9 cellular contexts compared by ENCODE assay signal in genomic region chr12:109714913-109715244, GRCh38. TPM values are rescaled to one million over a fixed set of nuclear protein-coding genes. Genes with fewer than 3 reads are reported as not detected.
A peak's percentile ranks its signal among the peaks of the same experiment; 100 is the strongest.
DNase-seq lines count a peak whose midpoint lies in the region; ATAC-seq and TF ChIP-seq lines count a peak whose summit lies in the region.
"Had no signal": no experiment of that assay in that cellular context is flagged by ENCODE, and none has a peak within 500 bp of the region (broad histone marks: within the 10 kb centered on the region; RNA-seq: fewer than 3 reads in every experiment).

No MANE protein-coding gene starts in this region.

- no peak overlapping the region for H3K9ac ChIP-seq in KMS-11

- H3K4me3 Mint-ChIP-seq in naive thymus-derived CD8-positive, alpha-beta T cell, result peak overlapping the region; percentile 33 to 81 (median 64)
- no peak overlapping the region for H3K4me3 Mint-ChIP-seq in osteocyte (ENCODE audit: unreplicated experiment)

- CTCF ChIA-PET in AG04450 (lab: Charles Lee), result no interaction called here

- no peaks in the 10 kb centered on the region; the same call in 1 of the 2 replicates for H3K9me3 ChIP-seq in AG04450 (ENCODE audit: control insufficient read depth, insufficient read depth, low read length)

- H3K4me2 ChIP-seq in KMS-11, result peak overlapping the region; percentile 29; the same call in 1 of the 2 replicates

- peak overlapping the region; percentile 34; the same call in 1 of the 2 replicates for H3K4me3 ChIP-seq in AG04450 (ENCODE audit: low read depth, low read length)
- no peak overlapping the region for H3K4me3 ChIP-seq in KMS-11 (IDR thresholded peaks at IDR 0.05; ENCODE audit: insufficient read depth, low read depth, low read length)

- peaks cover 11% of the 10 kb centered on the region for H3K4me1 ChIP-seq in KMS-11 (ENCODE audit: low read depth, poor library complexity, severe bottlenecking)

- no peak overlapping the region for H2AFZ ChIP-seq in KMS-11 (ENCODE audit: low read depth)

- peaks cover 0 to 9% (median 3%) of the 10 kb centered on the region in 4 donors for H3K4me1 Mint-ChIP-seq in naive thymus-derived CD8-positive, alpha-beta T cell
- H3K4me1 Mint-ChIP-seq in osteocyte (ENCODE audit: unreplicated experiment), result peaks cover 4% of the 10 kb centered on the region

- DNase-seq in AG04450 (ENCODE audit: low read depth, low spot score), result no peak
- no peak for DNase-seq in naive thymus-derived CD8-positive, alpha-beta T cell
- DNase-seq in NCI-H187 treated with DMSO at 0.1 percent for 48 hours (lab: John Stamatoyannopoulos, UW), result no peak
- DNase-seq in osteocyte (ENCODE audit: extremely low spot score, unreplicated experiment), result no peak
- no peak for DNase-seq in RPMI8226
- DNase-seq in iPS-NIHi11 (ENCODE audit: low spot score), result no peak
- DNase-seq: NCI-H2029 treated with DMSO at 0.1 percent for 48 hours had no signal

- TF ChIP-seq CTCF in AG04450 (IDR thresholded peaks at IDR 0.05; ENCODE audit: low read depth, low read length), result no peak
- TF ChIP-seq CTCF in KMS-11 (conservative IDR thresholded peaks at IDR 0.05; ENCODE audit: low read depth, low read length), result no peak
- no peak for TF ChIP-seq CTCF in osteocyte (IDR thresholded peaks at IDR 0.05)

- peaks cover 12 to 61% (median 36%) of the 10 kb centered on the region in 5 donors for H3K27me3 Mint-ChIP-seq in naive thymus-derived CD8-positive, alpha-beta T cell
- peaks cover 8% of the 10 kb centered on the region for H3K27me3 Mint-ChIP-seq in osteocyte (ENCODE audit: unreplicated experiment)

- peaks cover 70% of the 10 kb centered on the region for H3K27me3 ChIP-seq in AG04450 (ENCODE audit: control insufficient read depth, insufficient read depth, low read length)
- H3K27me3 ChIP-seq in KMS-11 (ENCODE audit: insufficient read depth, low read depth), result no peaks in the 10 kb centered on the region

- POLR2A ChIA-PET in AG04450 (lab: Yijun Ruan, JAX), result interaction anchor here (0.5 to 0.6 kb wide), 2 partner anchors 84 to 122 kb away, joined by 3 to 6 read pairs; no protein-coding TSS in a partner anchor
- POLR2A ChIA-PET in naive thymus-derived CD8-positive, alpha-beta T cell (lab: Charles Lee), result interaction anchor here (0.6 to 1.1 kb wide), 2 partner anchors 30 to 40 kb away, joined by 3 to 4 read pairs; no protein-coding TSS in a partner anchor

- no peaks in the 10 kb centered on the region for H3K36me3 ChIP-seq in KMS-11 (ENCODE audit: insufficient read depth)

- peak overlapping the region in 3 of 10 donors; percentile 34 to 66 (median 62) for H3K27ac Mint-ChIP-seq in naive thymus-derived CD8-positive, alpha-beta T cell
- H3K27ac Mint-ChIP-seq in osteocyte (ENCODE audit: unreplicated experiment), result no peak overlapping the region

- H3K27ac ChIP-seq in AG04450 (ENCODE audit: low read depth, low read length), result no peak overlapping the region
- H3K27ac ChIP-seq in KMS-11, result no peak overlapping the region
- peak overlapping the region; percentile 72 for H3K27ac ChIP-seq in cingulate gyrus (ENCODE audit: low read depth, low read length)

- H3K36me3 Mint-ChIP-seq in naive thymus-derived CD8-positive, alpha-beta T cell, result no peaks in the 10 kb centered on the region
- H3K36me3 Mint-ChIP-seq in osteocyte (ENCODE audit: unreplicated experiment), result no peaks in the 10 kb centered on the region

- no peak for ATAC-seq in naive thymus-derived CD8-positive, alpha-beta T cell

- no peaks in the 10 kb centered on the region for H4K20me1 ChIP-seq in KMS-11 (ENCODE audit: insufficient read depth)

- H3K9me3 Mint-ChIP-seq in naive thymus-derived CD8-positive, alpha-beta T cell, result no peaks in the 10 kb centered on the region
- H3K9me3 Mint-ChIP-seq in osteocyte (ENCODE audit: unreplicated experiment), result no peaks in the 10 kb centered on the region

- H3K79me2 ChIP-seq in KMS-11 (ENCODE audit: insufficient read depth, low read depth), result no peaks in the 10 kb centered on the region

RNA-seq across cellular contexts. Expression of gene FAM222A, which starts 1.3 kb away (rescaled TPM):
- 0.15 and 0.16 TPM in 2 replicates for polyA plus RNA-seq in AG04450 (2011; rRNA removed)
- 0.14 TPM in 1 of 2 replicates, not detected in the other for polyA minus RNA-seq in AG04450 (2011; rRNA and poly(A)+ RNA removed)
- 1 to 10 TPM; 1.6 TPM for total RNA-seq in naive thymus-derived CD8-positive, alpha-beta T cell
- under 1 TPM; 0.16 to 0.28 (median 0.22) TPM for polyA plus RNA-seq in naive thymus-derived CD8-positive, alpha-beta T cell
- total RNA-seq in osteocyte, result 1.2 and 1.5 TPM in 2 replicates
